40 cellular contexts compared by ENCODE assay signal in genomic region chr1:182062223-182062622, GRCh38. TPM values are rescaled to one million over a fixed set of nuclear protein-coding genes. Genes with fewer than 3 reads are reported as not detected.
"Had no signal": no experiment of that assay in that cellular context is flagged by ENCODE, and none has a peak within 500 bp of the region (broad histone marks: within the 10 kb centered on the region; RNA-seq: fewer than 3 reads in every experiment).

No MANE protein-coding gene starts in this region.

- H3K27me3 ChIP-seq: MG63 had no signal

- H3K4me3 ChIP-seq: MG63 had no signal

- H3K9me3 ChIP-seq: MG63 had no signal

- DNase-seq: Karpas-422, Kasumi-1, MG63, MM.1S, MV-4-11, NCI-H1048, NCI-H1092, NCI-H1092 treated with DMSO at 0.1 percent for 48 hours, NCI-H1105, NCI-H1105 treated with DMSO at 0.1 percent for 48 hours, NCI-H1417, NCI-H1417 treated with DMSO at 0.1 percent for 48 hours, NCI-H1436, NCI-H1436 treated with DMSO at 0.1 percent for 48 hours, NCI-H146, NCI-H1694, NCI-H1694 treated with DMSO at 0.1 percent for 48 hours, NCI-H187, NCI-H187 treated with DMSO at 0.1 percent for 48 hours, NCI-H1930, NCI-H2029, NCI-H2029 treated with DMSO at 0.1 percent for 48 hours, NCI-H2081, NCI-H2081 treated with DMSO at 0.1 percent for 48 hours, NCI-H2107, NCI-H2171, NCI-H2171 treated with DMSO at 0.1 percent for 48 hours, NCI-H2227 treated with DMSO at 0.1 percent for 48 hours, NCI-H226, NCI-H345, NCI-H446, NCI-H446 treated with DMSO at 0.1 percent for 48 hours, NCI-H510A, NCI-H510A treated with DMSO at 0.1 percent for 48 hours, NCI-H524, NCI-H524 treated with DMSO at 0.1 percent for 48 hours had no signal

- H3K36me3 ChIP-seq: MG63 had no signal

RNA-seq across cellular contexts. Expression of gene ZNF648, which starts 0.7 kb away (rescaled TPM):
- total RNA-seq: LHCN-M2, M059J, MCF 10A, NCI-H460 had no signal
